ENCODE assay signal across 1 cellular context in the genomic region with DNA sequence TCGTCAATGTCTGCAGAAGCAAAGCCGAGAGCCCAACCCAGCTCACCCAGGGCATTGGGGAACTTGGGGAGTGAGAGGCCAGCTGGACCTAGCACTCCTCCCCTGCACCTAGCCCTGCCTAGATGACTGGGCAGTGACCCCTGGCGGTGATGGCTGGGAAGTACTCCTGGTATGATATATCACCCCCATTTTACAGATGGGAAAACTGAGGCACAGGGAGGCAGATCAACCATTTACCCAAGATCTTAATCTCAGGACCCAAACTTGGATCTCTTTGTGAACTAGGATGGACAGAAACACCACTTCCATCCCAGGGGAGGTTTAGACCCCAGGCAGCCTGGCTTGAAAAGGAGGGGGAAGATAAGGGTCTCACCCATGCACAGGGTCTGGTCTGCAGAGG.
TF ChIP-seq lines count a peak whose summit lies in the region.

No MANE protein-coding gene starts in this region.

TF ChIP-seq in GM23338, 12 proteins besides CTCF, POLR2A, EP300 and RAD21 (continued from another document):
- TF ChIP-seq ZNF331 (CRISPR knock-in tag; IDR thresholded peaks at IDR 0.05; ENCODE audit: low read depth) (no peak), STAT1 (IDR thresholded peaks at IDR 0.05; ENCODE audit: unreplicated experiment) (no peak), CREB1 (CRISPR knock-in tag; IDR thresholded peaks at IDR 0.05; ENCODE audit: low read depth) (no peak), EZH2 (IDR thresholded peaks at IDR 0.05; ENCODE audit: low read depth, unreplicated experiment) (no peak), POLR2AphosphoS5 (IDR thresholded peaks at IDR 0.05; ENCODE audit: low read depth) (no peak)
- TF ChIP-seq, protein P1, sequence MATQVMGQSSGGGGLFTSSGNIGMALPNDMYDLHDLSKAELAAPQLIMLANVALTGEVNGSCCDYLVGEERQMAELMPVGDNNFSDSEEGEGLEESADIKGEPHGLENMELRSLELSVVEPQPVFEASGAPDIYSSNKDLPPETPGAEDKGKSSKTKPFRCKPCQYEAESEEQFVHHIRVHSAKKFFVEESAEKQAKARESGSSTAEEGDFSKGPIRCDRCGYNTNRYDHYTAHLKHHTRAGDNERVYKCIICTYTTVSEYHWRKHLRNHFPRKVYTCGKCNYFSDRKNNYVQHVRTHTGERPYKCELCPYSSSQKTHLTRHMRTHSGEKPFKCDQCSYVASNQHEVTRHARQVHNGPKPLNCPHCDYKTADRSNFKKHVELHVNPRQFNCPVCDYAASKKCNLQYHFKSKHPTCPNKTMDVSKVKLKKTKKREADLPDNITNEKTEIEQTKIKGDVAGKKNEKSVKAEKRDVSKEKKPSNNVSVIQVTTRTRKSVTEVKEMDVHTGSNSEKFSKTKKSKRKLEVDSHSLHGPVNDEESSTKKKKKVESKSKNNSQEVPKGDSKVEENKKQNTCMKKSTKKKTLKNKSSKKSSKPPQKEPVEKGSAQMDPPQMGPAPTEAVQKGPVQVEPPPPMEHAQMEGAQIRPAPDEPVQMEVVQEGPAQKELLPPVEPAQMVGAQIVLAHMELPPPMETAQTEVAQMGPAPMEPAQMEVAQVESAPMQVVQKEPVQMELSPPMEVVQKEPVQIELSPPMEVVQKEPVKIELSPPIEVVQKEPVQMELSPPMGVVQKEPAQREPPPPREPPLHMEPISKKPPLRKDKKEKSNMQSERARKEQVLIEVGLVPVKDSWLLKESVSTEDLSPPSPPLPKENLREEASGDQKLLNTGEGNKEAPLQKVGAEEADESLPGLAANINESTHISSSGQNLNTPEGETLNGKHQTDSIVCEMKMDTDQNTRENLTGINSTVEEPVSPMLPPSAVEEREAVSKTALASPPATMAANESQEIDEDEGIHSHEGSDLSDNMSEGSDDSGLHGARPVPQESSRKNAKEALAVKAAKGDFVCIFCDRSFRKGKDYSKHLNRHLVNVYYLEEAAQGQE (IDR thresholded peaks at IDR 0.05; ENCODE audit: unreplicated experiment): no peak
- TF ChIP-seq, protein P2, sequence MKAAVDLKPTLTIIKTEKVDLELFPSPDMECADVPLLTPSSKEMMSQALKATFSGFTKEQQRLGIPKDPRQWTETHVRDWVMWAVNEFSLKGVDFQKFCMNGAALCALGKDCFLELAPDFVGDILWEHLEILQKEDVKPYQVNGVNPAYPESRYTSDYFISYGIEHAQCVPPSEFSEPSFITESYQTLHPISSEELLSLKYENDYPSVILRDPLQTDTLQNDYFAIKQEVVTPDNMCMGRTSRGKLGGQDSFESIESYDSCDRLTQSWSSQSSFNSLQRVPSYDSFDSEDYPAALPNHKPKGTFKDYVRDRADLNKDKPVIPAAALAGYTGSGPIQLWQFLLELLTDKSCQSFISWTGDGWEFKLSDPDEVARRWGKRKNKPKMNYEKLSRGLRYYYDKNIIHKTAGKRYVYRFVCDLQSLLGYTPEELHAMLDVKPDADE (IDR thresholded peaks at IDR 0.05): no peak
